ENCODE assay signal across 9 cellular contexts in genomic region chr2:157441072-157441454, GRCh38. TPM values are rescaled to one million over a fixed set of nuclear protein-coding genes. Genes with fewer than 3 reads are reported as not detected.
DNase-seq lines count a peak whose midpoint lies in the region; ATAC-seq, FAIRE-seq and TF ChIP-seq lines count a peak whose summit lies in the region.
"Had no signal": no experiment of that assay in that cellular context is flagged by ENCODE, and none has a peak within 500 bp of the region (broad histone marks: within the 10 kb centered on the region; RNA-seq: fewer than 3 reads in every experiment).

No MANE protein-coding gene starts in this region.

- TF ChIP-seq POLR2A in body of pancreas (IDR thresholded peaks at IDR 0.05): no peak

- intact Hi-C loops in body of pancreas (cut with DNase I): no loop called here

- H3K27me3 ChIP-seq in body of pancreas: no peaks in the 10 kb centered on the region
- H3K27me3 ChIP-seq: cardiac muscle cell had no signal

- H3K36me3 Mint-ChIP-seq in stimulated activated effector memory CD8-positive, alpha-beta T cell treated with anti-CD3 and anti-CD28 coated beads, Interleukin-12 subunit alpha, Interleukin-12 subunit beta, amount 100 ng/mL, for 72 hours: peaks cover 91% of the 10 kb centered on the region

- H3K36me3 ChIP-seq in body of pancreas (replicated peaks in 1 of 2; ENCODE audit: insufficient read depth in 1 of 2, low read depth in 2 of 2): no peaks in the 10 kb centered on the region
- H3K36me3 ChIP-seq: cardiac muscle cell had no signal

- H3K27ac Mint-ChIP-seq in stimulated activated effector memory CD8-positive, alpha-beta T cell treated with anti-CD3 and anti-CD28 coated beads, Interleukin-12 subunit alpha, Interleukin-12 subunit beta, amount 100 ng/mL, for 72 hours: peak overlapping the region; percentile 99

- 32 to 38% methylated on average over 2 of the region's 2 CpGs for WGBS in body of pancreas, 2 donors

- H3K9me3 Mint-ChIP-seq in stimulated activated effector memory CD8-positive, alpha-beta T cell treated with anti-CD3 and anti-CD28 coated beads, Interleukin-12 subunit alpha, Interleukin-12 subunit beta, amount 100 ng/mL, for 72 hours: no peaks in the 10 kb centered on the region

- peaks cover 21% of the 10 kb centered on the region for H3K4me1 ChIP-seq in body of pancreas

- H3K4me3 ChIP-seq in GM12865 (ENCODE audit: low read depth, low read length) (peak overlapping the region; percentile 99), body of pancreas (no peak overlapping the region)
- H3K4me3 ChIP-seq: cardiac muscle cell had no signal

- ATAC-seq in GM19463 (IDR thresholded peaks at IDR 0.05; ENCODE audit: unreplicated experiment) (peak; percentile 35), HG03520 (IDR thresholded peaks at IDR 0.05; ENCODE audit: unreplicated experiment) (peak; percentile 36), body of pancreas (peak; percentile 86)
- ATAC-seq in stimulated activated effector memory CD8-positive, alpha-beta T cell treated with anti-CD3 and anti-CD28 coated beads, Interleukin-12 subunit alpha, Interleukin-12 subunit beta, amount 100 ng/mL, for 72 hours: peak; percentile 36

- H3K4me1 Mint-ChIP-seq in stimulated activated effector memory CD8-positive, alpha-beta T cell treated with anti-CD3 and anti-CD28 coated beads, Interleukin-12 subunit alpha, Interleukin-12 subunit beta, amount 100 ng/mL, for 72 hours: peaks cover 26% of the 10 kb centered on the region

- peak; percentile 86 for DNase-seq in GM12865 (ENCODE audit: low read depth)
- peak in 3 of 4 donors; percentile 29 to 74 (median 37) for DNase-seq in body of pancreas
- DNase-seq in stimulated activated effector memory CD8-positive, alpha-beta T cell treated with anti-CD3 and anti-CD28 coated beads, Interleukin-12 subunit alpha, Interleukin-12 subunit beta, amount 100 ng/mL, for 72 hours (ENCODE audit: low spot score in 2 of 2): no peak
- no peak for DNase-seq in NCI-H2227 treated with DMSO at 0.1 percent for 48 hours (lab: John Stamatoyannopoulos, UW)
- DNase-seq in urothelium cell line (ENCODE audit: low spot score): no peak
- DNase-seq in EL: no peak

- no peaks in the 10 kb centered on the region for H3K9me3 ChIP-seq in body of pancreas

- no peak for FAIRE-seq in urothelium cell line (lab: Jason Lieb, UNC)

- peak overlapping the region; percentile 94 for H3K4me3 Mint-ChIP-seq in stimulated activated effector memory CD8-positive, alpha-beta T cell treated with anti-CD3 and anti-CD28 coated beads, Interleukin-12 subunit alpha, Interleukin-12 subunit beta, amount 100 ng/mL, for 72 hours

- peak overlapping the region in 2 of 4 donors; percentile 42 to 56 for H3K27ac ChIP-seq in body of pancreas
- H3K27ac ChIP-seq: cardiac muscle cell had no signal

- TF ChIP-seq CTCF in GM12865 (IDR thresholded peaks at IDR 0.05; ENCODE audit: insufficient read depth, low read depth, low read length, missing control alignments): no peak
- TF ChIP-seq CTCF in body of pancreas (IDR thresholded peaks at IDR 0.05): no peak

RNA-seq across cellular contexts. Expression of gene CYTIP, which starts 2.8 kb away (rescaled TPM):
- total RNA-seq in body of pancreas: 10 to 100 TPM in 1 of 2 donors, 1 to 10 TPM in 1; 5.6 to 10.6 TPM
- total RNA-seq: cardiac muscle cell had no signal

Comparison
In these comparisons a context has a peak if more than half of its experiments do, and no peak if none do; other contexts are left out.
1. DNase-seq: peak in GM12865 (single experiment) and body of pancreas (3 of 4); none in stimulated activated effector memory CD8-positive, alpha-beta T cell treated with anti-CD3 and anti-CD28 coated beads, Interleukin-12 subunit alpha, Interleukin-12 subunit beta, amount 100 ng/mL, for 72 hours (0 of 2), NCI-H2227 treated with DMSO at 0.1 percent for 48 hours (single experiment), urothelium cell line (single experiment) and EL (single experiment).
2. ATAC-seq: peak in every context shown above with its lines; median percentile 86 in body of pancreas; 36 in HG03520; 36 in stimulated activated effector memory CD8-positive, alpha-beta T cell treated with anti-CD3 and anti-CD28 coated beads, Interleukin-12 subunit alpha, Interleukin-12 subunit beta, amount 100 ng/mL, for 72 hours; 35 in GM19463.